In the genomic region with DNA sequence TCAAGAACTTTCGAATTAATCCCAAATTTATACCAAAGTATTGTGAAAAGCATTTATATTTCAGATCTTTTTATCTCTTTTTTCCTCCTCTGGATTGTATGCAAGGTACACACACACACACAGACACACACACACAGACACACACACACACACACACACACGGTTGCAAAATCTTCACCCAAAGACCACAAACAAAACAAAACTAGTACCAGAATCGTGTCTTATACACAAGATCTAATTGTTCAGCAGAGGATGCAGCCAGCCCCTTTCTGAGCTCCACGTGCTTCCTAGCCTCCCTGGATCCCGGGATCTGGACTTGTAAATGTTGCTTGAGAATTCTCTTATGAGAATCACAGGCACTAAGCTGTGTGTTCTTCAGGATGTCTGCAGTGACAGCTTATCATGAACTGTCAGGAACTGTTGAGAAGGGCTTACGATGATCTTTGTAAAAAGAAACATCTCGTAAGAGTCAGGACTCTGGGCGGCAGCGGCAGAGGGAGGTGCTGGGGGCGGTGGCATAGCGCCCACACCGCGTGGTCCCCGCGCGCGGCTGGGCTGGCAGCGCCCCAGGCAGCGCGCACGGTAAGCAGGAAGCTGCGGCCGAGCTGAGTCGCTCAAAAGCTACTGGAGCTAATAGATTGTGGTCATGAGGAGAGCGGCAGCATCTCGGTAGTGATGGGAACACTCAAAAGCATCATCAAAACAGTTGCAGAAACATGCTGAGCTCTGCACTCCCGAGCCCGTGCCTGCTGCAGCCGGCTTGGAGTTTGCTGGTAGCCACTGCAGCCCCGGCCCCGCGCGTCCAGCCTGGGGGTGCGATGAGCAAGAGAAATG, we compare ENCODE assay signal across 8 cellular contexts.
DNase-seq lines count a peak whose midpoint lies in the region; ATAC-seq and TF ChIP-seq lines count a peak whose summit lies in the region.

No MANE protein-coding gene starts in this region.

- peak overlapping the region; percentile 81 for H3K27ac Mint-ChIP-seq in activated CD4-positive, alpha-beta T cell treated with anti-CD3 and anti-CD28 coated beads, Interleukin-2, amount 10 ng/mL, durations not matched to agents 24 days and 14 days

- no peak overlapping the region for H3K4me3 ChIP-seq in choroid plexus epithelial cell (ENCODE audit: low read depth, low read length)

- peaks cover 42% of the 10 kb centered on the region for H3K4me1 Mint-ChIP-seq in activated CD4-positive, alpha-beta T cell treated with anti-CD3 and anti-CD28 coated beads, Interleukin-2, amount 10 ng/mL, durations not matched to agents 24 days and 14 days

- no peaks in the 10 kb centered on the region for H3K9me3 Mint-ChIP-seq in activated CD4-positive, alpha-beta T cell treated with anti-CD3 and anti-CD28 coated beads, Interleukin-2, amount 10 ng/mL, durations not matched to agents 24 days and 14 days

- H3K27me3 Mint-ChIP-seq in activated CD4-positive, alpha-beta T cell treated with anti-CD3 and anti-CD28 coated beads, Interleukin-2, amount 10 ng/mL, durations not matched to agents 24 days and 14 days, result no peaks in the 10 kb centered on the region

- DNase-seq in COLO668 (lab: John Stamatoyannopoulos, UW; ENCODE audit: unreplicated experiment) (peak; percentile 6), HuH-7.5 (ENCODE audit: low spot score) (peak; percentile 9), choroid plexus epithelial cell (ENCODE audit: low read depth) (peak; percentile 33), medulla oblongata (ENCODE audit: extremely low spot score) (peak; percentile 29), NCI-H2107 (lab: John Stamatoyannopoulos, UW) (no peak)
- DNase-seq in activated CD4-positive, alpha-beta T cell treated with anti-CD3 and anti-CD28 coated beads, Interleukin-2, amount 10 ng/mL, durations not matched to agents 24 days and 14 days, result peak; percentile 95
- DNase-seq in stimulated activated CD8-positive, alpha-beta memory T cell treated with anti-CD3 and anti-CD28 coated beads, Interleukin-15, amount 100 ng/mL, for 1 hour (ENCODE audit: low read depth), result peak; percentile 72

- H3K36me3 Mint-ChIP-seq in activated CD4-positive, alpha-beta T cell treated with anti-CD3 and anti-CD28 coated beads, Interleukin-2, amount 10 ng/mL, durations not matched to agents 24 days and 14 days (ENCODE audit: low read depth), result no peaks in the 10 kb centered on the region

- intact Hi-C loops in activated CD4-positive, alpha-beta T cell treated with anti-CD3 and anti-CD28 coated beads, Interleukin-2, amount 10 ng/mL, durations not matched to agents 24 days and 14 days (cut with micrococcal nuclease), result loop anchor here (1.0 to 10.0 kb wide), 3 partner anchors 20 to 243 kb away; no protein-coding TSS in a partner anchor

- TF ChIP-seq CTCF in choroid plexus epithelial cell (conservative IDR thresholded peaks at IDR 0.05; ENCODE audit: low read depth, low read length), result no peak

- peak; percentile 96 for ATAC-seq in GM21367 (IDR thresholded peaks at IDR 0.05; ENCODE audit: unreplicated experiment)

- H3K4me3 Mint-ChIP-seq in activated CD4-positive, alpha-beta T cell treated with anti-CD3 and anti-CD28 coated beads, Interleukin-2, amount 10 ng/mL, durations not matched to agents 24 days and 14 days, result peak overlapping the region; percentile 76
